ENCODE assay signal across 15 cellular contexts in the genomic region with DNA sequence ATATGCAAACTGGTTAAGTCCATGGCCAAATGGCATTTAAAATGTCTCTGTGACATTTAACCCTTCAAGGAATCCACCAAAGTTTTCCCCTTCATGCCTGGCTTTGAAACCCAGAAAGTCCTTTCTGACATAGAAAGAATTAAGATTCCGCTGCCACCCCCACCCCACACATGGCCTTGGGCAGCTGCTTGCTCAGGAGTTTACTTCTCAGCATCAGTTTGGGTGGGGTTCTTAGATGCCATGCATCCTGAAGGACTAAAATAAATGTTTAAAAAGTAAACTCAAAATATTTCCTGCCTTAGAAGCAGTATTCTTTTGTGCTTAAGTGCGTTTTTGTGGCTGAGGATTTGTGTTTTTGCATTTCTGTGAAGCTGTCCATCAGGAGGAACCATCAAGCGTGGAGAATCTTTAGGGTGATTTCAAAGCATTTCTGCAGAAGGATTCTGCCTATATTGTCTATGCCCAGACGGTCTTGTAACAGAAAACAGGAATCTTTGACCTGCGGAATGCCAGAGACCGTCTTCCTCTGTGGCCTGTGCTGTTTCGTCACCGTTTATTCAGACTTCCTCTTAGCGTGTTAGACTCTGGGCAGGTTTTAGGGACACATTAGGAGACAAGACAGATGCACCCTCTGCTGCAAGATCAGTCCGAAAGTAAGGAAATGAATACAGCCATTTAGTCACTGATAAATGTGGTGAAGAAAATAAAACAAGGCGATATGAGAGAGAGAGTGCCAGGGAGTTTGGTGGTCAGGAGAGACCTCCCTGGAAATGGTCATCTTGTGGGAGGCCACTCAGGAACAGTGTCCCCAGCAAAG. TPM values are rescaled to one million over a fixed set of nuclear protein-coding genes. Genes with fewer than 3 reads are reported as not detected.
DNase-seq lines count a peak whose midpoint lies in the region; ATAC-seq, FAIRE-seq and TF ChIP-seq lines count a peak whose summit lies in the region.
"Had no signal": no experiment of that assay in that cellular context is flagged by ENCODE, and none has a peak within 500 bp of the region (broad histone marks: within the 10 kb centered on the region; RNA-seq: fewer than 3 reads in every experiment).

No MANE protein-coding gene starts in this region.

- H3K9me3 Mint-ChIP-seq in CD14-positive monocyte (peaks cover 0 to 3% (median 0%) of the 10 kb centered on the region in 7 donors), GM23338 (peaks cover 23% of the 10 kb centered on the region), naive B cell (no peaks in the 10 kb centered on the region)
- no peaks in the 10 kb centered on the region for H3K9me3 Mint-ChIP-seq in activated CD4-positive, alpha-beta T cell treated with anti-CD3 and anti-CD28 coated beads for 36 hours (ENCODE audit: low read depth)
- H3K9me3 Mint-ChIP-seq: stimulated activated naive CD8-positive, alpha-beta T cell treated with anti-CD3 and anti-CD28 coated beads, Interleukin-15, Interleukin-2, amounts not matched to agents 100 ng/mL and 50 ng/mL, for 24 hours had no signal

- ATAC-seq in GM23338 (no peak), K562 (no peak), naive B cell (ENCODE audit: low read depth in 2 of 2) (peak; percentile 76 to 78)
- no peak for ATAC-seq in activated CD4-positive, alpha-beta T cell treated with anti-CD3 and anti-CD28 coated beads for 36 hours
- ATAC-seq: PC-3 had no signal

- WGBS in K562 (ENCODE audit: insufficient coverage, low coverage, missing lambda C conversion rate), result 11% methylated on average over 11 of the region's 11 CpGs

- no peaks in the 10 kb centered on the region for H3K9me1 ChIP-seq in K562 (ENCODE audit: control insufficient read depth, insufficient read depth, low read length)

- no peak for FAIRE-seq in K562 (lab: Jason Lieb, UNC)

- no peaks in the 10 kb centered on the region for H3K9me3 ChIP-seq in K562 (replicated peaks; ENCODE audit: control insufficient read depth, insufficient read depth, low read depth, low read length)

- no peaks in the 10 kb centered on the region for H3K27me3 Mint-ChIP-seq in CD14-positive monocyte (ENCODE audit: low read depth in 3 of 3)
- H3K27me3 Mint-ChIP-seq in GM23338 (ENCODE audit: insufficient read depth, low read depth, poor library complexity), result peaks cover 3% of the 10 kb centered on the region
- no peaks in the 10 kb centered on the region for H3K27me3 Mint-ChIP-seq in naive B cell
- H3K27me3 Mint-ChIP-seq in activated CD4-positive, alpha-beta T cell treated with anti-CD3 and anti-CD28 coated beads for 36 hours, result no peaks in the 10 kb centered on the region
- H3K27me3 Mint-ChIP-seq: stimulated activated naive CD8-positive, alpha-beta T cell treated with anti-CD3 and anti-CD28 coated beads, Interleukin-15, Interleukin-2, amounts not matched to agents 100 ng/mL and 50 ng/mL, for 24 hours had no signal

- peaks cover 11% of the 10 kb centered on the region; the same call in 1 of the 2 replicates for H4K20me1 ChIP-seq in GM23338 (replicated peaks; ENCODE audit: insufficient read depth)
- H4K20me1 ChIP-seq in K562 (replicated peaks; ENCODE audit: control insufficient read depth, insufficient read depth, low read length), result peaks cover 24% of the 10 kb centered on the region; the same call in 1 of the 2 replicates

- H3K4me3 Mint-ChIP-seq in CD14-positive monocyte (no peak overlapping the region), GM23338 (no peak overlapping the region), naive B cell (no peak overlapping the region)
- no peak overlapping the region for H3K4me3 Mint-ChIP-seq in activated CD4-positive, alpha-beta T cell treated with anti-CD3 and anti-CD28 coated beads for 36 hours
- H3K4me3 Mint-ChIP-seq: HFFc6; nephron; stimulated activated naive CD8-positive, alpha-beta T cell treated with anti-CD3 and anti-CD28 coated beads, Interleukin-15, Interleukin-2, amounts not matched to agents 100 ng/mL and 50 ng/mL, for 24 hours had no signal

- H3K9ac ChIP-seq in K562 (ENCODE audit: insufficient read depth in 1 of 2, low read depth in 2 of 2, low read length in 2 of 2), result no peak overlapping the region

- TF ChIP-seq RAD21 in K562 (CRISPR knock-in tag; conservative IDR thresholded peaks at IDR 0.05 in 1 of 2, IDR thresholded peaks at IDR 0.05 in 1 of 2), result no peak

- H3K4me1 ChIP-seq in GM23338 (ENCODE audit: insufficient read depth) (peaks cover 32% of the 10 kb centered on the region), K562 (replicated peaks in 1 of 2; ENCODE audit: control insufficient read depth in 2 of 2, insufficient read depth in 2 of 2, low read length in 2 of 2) (peaks cover 1% of the 10 kb centered on the region in 2 experiments; a peak in 3 of 5 replicates)

- H3K36me3 Mint-ChIP-seq in CD14-positive monocyte (peaks cover 2% of the 10 kb centered on the region in 2 donors), GM23338 (ENCODE audit: low read depth) (peaks cover 14% of the 10 kb centered on the region; the same call in 2 of the 3 replicates), naive B cell (no peaks in the 10 kb centered on the region)
- H3K36me3 Mint-ChIP-seq in activated CD4-positive, alpha-beta T cell treated with anti-CD3 and anti-CD28 coated beads for 36 hours (ENCODE audit: low read depth), result peaks cover 1% of the 10 kb centered on the region

- H3K79me2 ChIP-seq in GM23338 (replicated peaks; ENCODE audit: insufficient read depth) (peaks cover 66% of the 10 kb centered on the region), K562 (ENCODE audit: control insufficient read depth, insufficient read depth, low read length) (no peaks in the 10 kb centered on the region)

- DNase-seq in CD14-positive monocyte (ENCODE audit: low spot score), result peak; percentile 74
- no peak for DNase-seq in GM23338 (ENCODE audit: low spot score)
- DNase-seq in K562 (ENCODE audit: extremely low read depth in 1 of 4, low spot score in 3 of 4), result no peak
- peak; percentile 45 for DNase-seq in naive B cell
- no peak for DNase-seq in SIG-M5 treated with dmso at 0.1 percent for 504 hours (lab: John Stamatoyannopoulos, UW; ENCODE audit: unreplicated experiment)
- DNase-seq in activated gamma-delta T cell (lab: John Stamatoyannopoulos, UW), result no peak
- no peak for DNase-seq in H4 (ENCODE audit: low spot score)
- DNase-seq in activated CD4-positive, alpha-beta T cell treated with anti-CD3 and anti-CD28 coated beads for 36 hours, result no peak
- DNase-seq: HFFc6; NCI-H2029 treated with DMSO at 0.1 percent for 48 hours; PC-3; stimulated activated CD4-positive, alpha-beta T cell treated with anti-CD3 and anti-CD28 coated beads, Interleukin-2, amount 100 ng/mL, for 24 hours had no signal

- POLR2A ChIA-PET in K562 (lab: Yijun Ruan, JAX), result interaction anchor here (0.8 to 1.8 kb wide), 2 partner anchors 9 to 10 kb away, joined by 3 to 4 read pairs; no protein-coding TSS in a partner anchor
- POLR2A ChIA-PET in activated CD4-positive, alpha-beta T cell treated with anti-CD3 and anti-CD28 coated beads for 36 hours (lab: Charles Lee), result no interaction called here

- H3K4me1 Mint-ChIP-seq in CD14-positive monocyte, result peaks cover 7% of the 10 kb centered on the region
- peaks cover 28% of the 10 kb centered on the region for H3K4me1 Mint-ChIP-seq in GM23338
- H3K4me1 Mint-ChIP-seq in naive B cell, result peaks cover 8 to 37% (median 15%) of the 10 kb centered on the region in 3 donors
- peaks cover 41% of the 10 kb centered on the region for H3K4me1 Mint-ChIP-seq in activated CD4-positive, alpha-beta T cell treated with anti-CD3 and anti-CD28 coated beads for 36 hours

- H3K27ac Mint-ChIP-seq in CD14-positive monocyte, result no peak overlapping the region
- H3K27ac Mint-ChIP-seq in GM23338, result no peak overlapping the region
- H3K27ac Mint-ChIP-seq in naive B cell, result peak overlapping the region in 1 of 6 donors; percentile 99
- H3K27ac Mint-ChIP-seq in activated CD4-positive, alpha-beta T cell treated with anti-CD3 and anti-CD28 coated beads for 36 hours, result no peak overlapping the region
- H3K27ac Mint-ChIP-seq: HFFc6, nephron had no signal

- no peak for TF ChIP-seq POLR2A in K562 (conservative IDR thresholded peaks at IDR 0.05)

- no peak overlapping the region for H2AFZ ChIP-seq in GM23338
- H2AFZ ChIP-seq in K562 (ENCODE audit: low read depth, low read length), result no peak overlapping the region

- CTCF ChIA-PET in K562 (lab: Yijun Ruan, JAX; ENCODE audit: low intra/inter-chr PET ratio), result no interaction called here
- CTCF ChIA-PET in activated CD4-positive, alpha-beta T cell treated with anti-CD3 and anti-CD28 coated beads for 36 hours (lab: Charles Lee), result interaction anchor here (1.0 kb wide), 1 partner anchor 109 kb away, joined by 4 read pairs; no protein-coding TSS in a partner anchor

- intact Hi-C loops in CD14-positive monocyte (cut with micrococcal nuclease), result loop anchor here (5.0 kb wide), 3 partner anchors 39 to 76 kb away; no protein-coding TSS in a partner anchor
- intact Hi-C loops in K562 (cut with micrococcal nuclease), result no loop called here
- intact Hi-C loops in activated CD4-positive, alpha-beta T cell treated with anti-CD3 and anti-CD28 coated beads for 36 hours (cut with DNase I, micrococcal nuclease), result no loop called here

- H3K9me2 ChIP-seq in GM23338 (ENCODE audit: insufficient read depth), result peaks cover 18% of the 10 kb centered on the region

- TF ChIP-seq EP300 in K562 (IDR thresholded peaks at IDR 0.05; ENCODE audit: low read length), result no peak

- H3K4me2 ChIP-seq in GM23338 (peak overlapping the region; percentile 22; the same call in 1 of the 2 replicates), K562 (ENCODE audit: insufficient read depth, low read length) (no peak overlapping the region)

- no peaks in the 10 kb centered on the region; the same call in 1 of the 2 replicates for H3F3A ChIP-seq in GM23338 (replicated peaks; ENCODE audit: low read depth)

- TF ChIP-seq CTCF in CD14-positive monocyte (IDR thresholded peaks at IDR 0.05) (no peak), GM23338 (conservative IDR thresholded peaks at IDR 0.05; ENCODE audit: low read depth in 2 of 2) (no peak), K562 (IDR thresholded peaks at IDR 0.05 in 2 of 3, conservative IDR thresholded peaks at IDR 0.05 in 1 of 3; ENCODE audit: insufficient read depth in 2 of 3, low read depth in 1 of 3, low read length in 3 of 3) (no peak)

- H3K27ac ChIP-seq in GM23338 (ENCODE audit: low read depth), result no peak overlapping the region
- no peak overlapping the region for H3K27ac ChIP-seq in K562 (ENCODE audit: extremely low read depth, low read depth, low read length)
- H3K27ac ChIP-seq: epithelial cell of prostate had no signal

- H3K36me3 ChIP-seq in GM23338 (ENCODE audit: insufficient read depth), result peaks cover 21% of the 10 kb centered on the region; the same call in 1 of the 2 replicates
- H3K36me3 ChIP-seq in K562 (ENCODE audit: control insufficient read depth, insufficient read depth, low read length), result no peaks in the 10 kb centered on the region

- in situ Hi-C loops in K562 (cut with MboI), result no loop called here

- H3K27me3 ChIP-seq in GM23338 (ENCODE audit: insufficient read depth) (peaks cover 3% of the 10 kb centered on the region; the same call in 1 of the 2 replicates), K562 (ENCODE audit: control insufficient read depth in 2 of 2, insufficient read depth in 2 of 2, low read length in 2 of 2) (peaks cover 7 to 38% of the 10 kb centered on the region in 2 experiments; a peak in 4 of 5 replicates)

- BruUV-seq in K562 (replicated peaks; lab: Mats Ljungman, UMichigan), result no TSS peak

- no peak overlapping the region for H3K4me3 ChIP-seq in GM23338
- no peak overlapping the region for H3K4me3 ChIP-seq in K562

RNA-seq across cellular contexts. Expression of gene DUSP22, which starts 6.2 kb away (rescaled TPM):
- 100 to 1,000 TPM; 107 to 117 TPM for polyA plus RNA-seq in CD14-positive monocyte
- 31.0 and 36.8 TPM in 2 replicates for total RNA-seq in GM23338 (2014; rRNA removed; shearing (Covaris generic))
- 11.2 and 12.8 TPM in 2 replicates for polyA plus RNA-seq in GM23338 (2016; fragmentation: Nextera tagmentation; extraction: Ambion mirVana)
- total RNA-seq in K562 (2011; cell fraction: chromatin; rRNA removed; ENCODE audit: low replicate concordance), result 24.8 and 31.0 TPM in 2 replicates
- total RNA-seq in K562 (2011; cell fraction: nucleolus; rRNA removed), result 15.9 and 18.3 TPM in 2 replicates
- total RNA-seq in K562 (2011; cell fraction: nucleoplasm; rRNA removed), result 24.7 and 35.4 TPM in 2 replicates
- 11.8 and 14.0 TPM in 2 replicates for total RNA-seq in K562 (2014; rRNA removed)
- total RNA-seq in K562 (2014; rRNA removed; fragmentation: Illumina TruSeq; extraction: Trizol), result 10.3 and 12.3 TPM in 2 replicates
- 10.0 TPM in 2 replicates for total RNA-seq in K562 (2015; rRNA removed; fragmentation: Illumina TruSeq; extraction: Trizol)
- total RNA-seq in K562 (2021), result 19.4 TPM in 2 replicates
- polyA plus RNA-seq in K562 (2011; rRNA removed), result 10.4 and 14.3 TPM in 2 replicates
- 9.5 and 14.9 TPM in 2 replicates for polyA plus RNA-seq in K562 (2011; cell fraction: cytosol; rRNA removed)
- 50.7 and 53.8 TPM in 2 replicates for polyA plus RNA-seq in K562 (2011; cell fraction: nucleus; rRNA removed)
- polyA plus RNA-seq in K562 (2012), result 16.9 and 37.3 TPM in 2 replicates
- 13.8 and 14.4 TPM in 2 replicates for polyA plus RNA-seq in K562 (2014; fragmentation: Illumina TruSeq; extraction: Trizol)
- 1 to 10 TPM; 9.3 to 9.6 TPM for polyA plus RNA-seq in K562 (2014; fragmentation: Nextera tagmentation; extraction: Ambion mirVana)
- polyA plus RNA-seq in K562 (2014; rRNA removed), result 14.7 and 17.5 TPM in 2 replicates
- polyA minus RNA-seq in K562 (2011; rRNA and poly(A)+ RNA removed), result 7.9 and 8.9 TPM in 2 replicates
- 5.4 and 9.0 TPM in 2 replicates for polyA minus RNA-seq in K562 (2011; cell fraction: cytosol; rRNA and poly(A)+ RNA removed)
- 10.0 and 16.2 TPM in 2 replicates for polyA minus RNA-seq in K562 (2011; cell fraction: nucleus; rRNA and poly(A)+ RNA removed)
- polyA plus RNA-seq in naive B cell (ENCODE audit: low read depth in 6 of 6), result 100 to 1,000 TPM in 5 of 6 donors, 10 to 100 TPM in 1; 89.6 to 177 (median 134) TPM
- total RNA-seq in H4 (2014; rRNA removed; shearing (Covaris generic)), result 8.9 and 14.1 TPM in 2 replicates
- total RNA-seq in activated CD4-positive, alpha-beta T cell treated with anti-CD3 and anti-CD28 coated beads for 36 hours, result 10 to 100 TPM; 33.2 to 33.7 TPM

Comparison
In these comparisons a context has a peak if more than half of its experiments do, and no peak if none do; other contexts are left out.
1. DNase-seq: peak in CD14-positive monocyte (single experiment) and naive B cell (single experiment); none in GM23338 (single experiment), K562 (0 of 4), SIG-M5 treated with dmso at 0.1 percent for 504 hours (single experiment), activated gamma-delta T cell (single experiment), H4 (single experiment) and activated CD4-positive, alpha-beta T cell treated with anti-CD3 and anti-CD28 coated beads for 36 hours (single experiment).
2. ATAC-seq: peak in naive B cell (2 of 2); none in GM23338 (single experiment), K562 (single experiment) and activated CD4-positive, alpha-beta T cell treated with anti-CD3 and anti-CD28 coated beads for 36 hours (single experiment).
3. intact Hi-C loops: an anchor here in CD14-positive monocyte (5.0 kb wide); none called in K562 and activated CD4-positive, alpha-beta T cell treated with anti-CD3 and anti-CD28 coated beads for 36 hours.